ENCODE assay signal across 8 cellular contexts in the genomic region with DNA sequence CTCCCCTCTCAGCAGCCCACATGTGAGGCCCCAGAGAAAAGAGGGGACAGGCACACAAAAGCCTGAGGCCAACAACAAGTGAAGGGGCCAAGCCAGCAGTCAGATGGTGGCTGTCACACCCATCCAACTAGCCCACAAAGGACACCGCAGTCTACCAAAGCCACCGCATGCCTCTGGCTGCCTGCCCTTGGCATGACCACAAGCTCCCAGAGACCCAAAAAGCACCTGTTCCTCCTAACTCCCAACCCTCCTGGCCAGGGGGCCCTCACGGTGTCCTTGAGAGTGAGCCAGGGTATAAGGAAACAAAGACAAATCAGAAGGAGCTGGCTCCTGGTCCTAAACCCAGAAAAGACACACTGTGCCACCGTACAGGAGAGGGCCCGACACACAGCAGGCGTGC.
DNase-seq lines count a peak whose midpoint lies in the region; ATAC-seq and TF ChIP-seq lines count a peak whose summit lies in the region.

No MANE protein-coding gene starts in this region.

- H4K20me1 ChIP-seq in BLaER1 treated with 17β-estradiol and CSF1 and Interleukin-3, amounts not matched to agents 10 nM and 100 nM: peaks cover 0 to 15% (median 0%) of the 10 kb centered on the region in 11 experiments; a peak in 3 of 22 replicates

- H3K4me3 ChIP-seq in BLaER1 treated with 17β-estradiol and CSF1 and Interleukin-3, amounts not matched to agents 10 nM and 100 nM: peak overlapping the region in 3 of 10 experiments; percentile 7 to 35 (median 20); a peak in 3 of 20 replicates
- no peak overlapping the region for H3K4me3 ChIP-seq in CD4-positive, alpha-beta memory T cell (ENCODE audit: low read length in 2 of 2)
- H3K4me3 ChIP-seq in CD8-positive, alpha-beta memory T cell (ENCODE audit: low read length): no peak overlapping the region

- no peaks in the 10 kb centered on the region for H3K9me3 Mint-ChIP-seq in effector memory CD8-positive, alpha-beta T cell
- H3K9me3 Mint-ChIP-seq in neural crest cell: no peaks in the 10 kb centered on the region
- H3K9me3 Mint-ChIP-seq in CD4-positive, alpha-beta memory T cell: no peaks in the 10 kb centered on the region
- no peaks in the 10 kb centered on the region for H3K9me3 Mint-ChIP-seq in CD8-positive, alpha-beta memory T cell

- H3K4me1 ChIP-seq in BLaER1 treated with 17β-estradiol and CSF1 and Interleukin-3, amounts not matched to agents 10 nM and 100 nM: peaks cover 46 to 78% (median 71%) of the 10 kb centered on the region in 10 experiments
- H3K4me1 ChIP-seq in CD4-positive, alpha-beta memory T cell (ENCODE audit: insufficient read depth, low read length): peaks cover 18% of the 10 kb centered on the region
- H3K4me1 ChIP-seq in CD8-positive, alpha-beta memory T cell (ENCODE audit: insufficient read depth, low read length): peaks cover 17% of the 10 kb centered on the region

- H3K27ac ChIP-seq in BLaER1 treated with 17β-estradiol and CSF1 and Interleukin-3, amounts not matched to agents 10 nM and 100 nM: peak overlapping the region in 9 of 11 experiments; percentile 61 to 79 (median 72); a peak in 18 of 22 replicates
- no peak overlapping the region for H3K27ac ChIP-seq in CD4-positive, alpha-beta memory T cell (ENCODE audit: low read depth, low read length)
- H3K27ac ChIP-seq in CD8-positive, alpha-beta memory T cell (ENCODE audit: low read depth, low read length): no peak overlapping the region

- CTCF ChIA-PET in CD4-positive, alpha-beta memory T cell (lab: Charles Lee; ENCODE audit: partially characterized antibody): interaction anchor here (1.6 kb wide), 1 partner anchor 128 kb away, joined by 4 read pairs; no protein-coding TSS in a partner anchor
- CTCF ChIA-PET in CD8-positive, alpha-beta memory T cell (lab: Charles Lee): no interaction called here

- peaks cover 18 to 28% of the 10 kb centered on the region in 2 donors for H3K4me1 Mint-ChIP-seq in effector memory CD8-positive, alpha-beta T cell (ENCODE audit: low read depth in 2 of 2)
- H3K4me1 Mint-ChIP-seq in neural crest cell: peaks cover 53% of the 10 kb centered on the region
- peaks cover 11 to 22% (median 17%) of the 10 kb centered on the region in 4 donors for H3K4me1 Mint-ChIP-seq in CD4-positive, alpha-beta memory T cell
- H3K4me1 Mint-ChIP-seq in CD8-positive, alpha-beta memory T cell: peaks cover 6 to 20% (median 14%) of the 10 kb centered on the region in 3 donors

- no peak for TF ChIP-seq CTCF in neural crest cell (conservative IDR thresholded peaks at IDR 0.05)

- H3K4me2 ChIP-seq in BLaER1 treated with 17β-estradiol and CSF1 and Interleukin-3, amounts not matched to agents 10 nM and 100 nM: peak overlapping the region; percentile 71 to 93 (median 80)

- peak; percentile 17 for ATAC-seq in effector memory CD8-positive, alpha-beta T cell (replicated peaks)
- no peak for ATAC-seq in sciatic nerve

- H3K9ac ChIP-seq in BLaER1 treated with 17β-estradiol and CSF1 and Interleukin-3, amounts not matched to agents 10 nM and 100 nM: peak overlapping the region; percentile 44 to 70 (median 57); a peak in 20 of 22 replicates

- no peaks in the 10 kb centered on the region for H3K27me3 ChIP-seq in BLaER1 treated with 17β-estradiol and CSF1 and Interleukin-3, amounts not matched to agents 10 nM and 100 nM
- H3K27me3 ChIP-seq in CD4-positive, alpha-beta memory T cell (ENCODE audit: insufficient read depth, low read length): no peaks in the 10 kb centered on the region
- H3K27me3 ChIP-seq in CD8-positive, alpha-beta memory T cell (ENCODE audit: insufficient read depth, low read length, poor library complexity, severe bottlenecking): no peaks in the 10 kb centered on the region

- intact Hi-C loops in sciatic nerve (cut with DNase I): no loop called here
- intact Hi-C loops in CD4-positive, alpha-beta memory T cell (cut with micrococcal nuclease): no loop called here

- peaks cover 0 to 34% (median 0%) of the 10 kb centered on the region in 11 experiments; a peak in 3 of 22 replicates for H3K36me3 ChIP-seq in BLaER1 treated with 17β-estradiol and CSF1 and Interleukin-3, amounts not matched to agents 10 nM and 100 nM
- no peaks in the 10 kb centered on the region for H3K36me3 ChIP-seq in CD4-positive, alpha-beta memory T cell (ENCODE audit: insufficient read depth, low read length)
- H3K36me3 ChIP-seq in CD8-positive, alpha-beta memory T cell (ENCODE audit: insufficient read depth, low read length): no peaks in the 10 kb centered on the region

- peaks cover 3% of the 10 kb centered on the region for H3K36me3 Mint-ChIP-seq in effector memory CD8-positive, alpha-beta T cell (ENCODE audit: insufficient read depth)
- H3K36me3 Mint-ChIP-seq in neural crest cell (ENCODE audit: low read depth): peaks cover 2% of the 10 kb centered on the region
- H3K36me3 Mint-ChIP-seq in CD4-positive, alpha-beta memory T cell: peaks cover 0 to 4% of the 10 kb centered on the region in 2 donors
- peaks cover 0 to 9% (median 2%) of the 10 kb centered on the region in 3 donors for H3K36me3 Mint-ChIP-seq in CD8-positive, alpha-beta memory T cell

- H3K4me3 Mint-ChIP-seq in effector memory CD8-positive, alpha-beta T cell: peak overlapping the region; percentile 35 to 54
- H3K4me3 Mint-ChIP-seq in neural crest cell: peak overlapping the region; percentile 41
- H3K4me3 Mint-ChIP-seq in CD4-positive, alpha-beta memory T cell: peak overlapping the region in 3 of 8 donors; percentile 29 to 47 (median 46)
- peak overlapping the region in 1 of 7 donors; percentile 34 for H3K4me3 Mint-ChIP-seq in CD8-positive, alpha-beta memory T cell

- no peaks in the 10 kb centered on the region for H3K27me3 Mint-ChIP-seq in effector memory CD8-positive, alpha-beta T cell
- peaks cover 16% of the 10 kb centered on the region for H3K27me3 Mint-ChIP-seq in neural crest cell (ENCODE audit: low read depth)
- no peaks in the 10 kb centered on the region for H3K27me3 Mint-ChIP-seq in CD4-positive, alpha-beta memory T cell
- peaks cover 0 to 1% of the 10 kb centered on the region in 2 donors for H3K27me3 Mint-ChIP-seq in CD8-positive, alpha-beta memory T cell

- POLR2A ChIA-PET in CD4-positive, alpha-beta memory T cell (lab: Charles Lee; ENCODE audit: partially characterized antibody): no interaction called here
- POLR2A ChIA-PET in CD8-positive, alpha-beta memory T cell (lab: Charles Lee): no interaction called here

- peak overlapping the region; percentile 82 to 84 for H3K27ac Mint-ChIP-seq in effector memory CD8-positive, alpha-beta T cell
- H3K27ac Mint-ChIP-seq in neural crest cell (ENCODE audit: unreplicated experiment): peak overlapping the region; percentile 57
- peak overlapping the region in 3 of 7 donors; percentile 13 to 46 (median 19) for H3K27ac Mint-ChIP-seq in CD4-positive, alpha-beta memory T cell
- peak overlapping the region in 1 of 8 donors; percentile 58 for H3K27ac Mint-ChIP-seq in CD8-positive, alpha-beta memory T cell

- DNase-seq in LHCN-M2 (ENCODE audit: low read depth): peak; percentile 61
- no peak for DNase-seq in effector memory CD8-positive, alpha-beta T cell
- DNase-seq in neural crest cell (ENCODE audit: low read depth, low spot score): no peak
- DNase-seq in sciatic nerve (ENCODE audit: low spot score): no peak
- no peak for DNase-seq in CD1c-positive myeloid dendritic cell (ENCODE audit: extremely low spot score)
- DNase-seq in CD4-positive, alpha-beta memory T cell: no peak
- no peak for DNase-seq in CD8-positive, alpha-beta memory T cell

- H3K9me3 ChIP-seq in BLaER1 treated with 17β-estradiol and CSF1 and Interleukin-3, amounts not matched to agents 10 nM and 100 nM (replicated peaks in 1 of 11): no peaks in the 10 kb centered on the region
- H3K9me3 ChIP-seq in CD4-positive, alpha-beta memory T cell (ENCODE audit: control insufficient read depth in 1 of 2, low read length in 2 of 2): no peaks in the 10 kb centered on the region
- no peaks in the 10 kb centered on the region for H3K9me3 ChIP-seq in CD8-positive, alpha-beta memory T cell (ENCODE audit: low read length)

Comparison
In these comparisons a context has a peak if more than half of its experiments do, and no peak if none do; other contexts are left out.
1. H3K27ac ChIP-seq: peak in BLaER1 treated with 17β-estradiol and CSF1 and Interleukin-3, amounts not matched to agents 10 nM and 100 nM (9 of 11); none in CD4-positive, alpha-beta memory T cell (single experiment) and CD8-positive, alpha-beta memory T cell (single experiment).